ENCODE assay signal across 9 cellular contexts in genomic region chr5:148384389-148384756, GRCh38. TPM values are rescaled to one million over a fixed set of nuclear protein-coding genes. Genes with fewer than 3 reads are reported as not detected.
DNase-seq lines count a peak whose midpoint lies in the region; ATAC-seq lines count a peak whose summit lies in the region.
"Had no signal": no experiment of that assay in that cellular context is flagged by ENCODE, and none has a peak within 500 bp of the region (broad histone marks: within the 10 kb centered on the region; RNA-seq: fewer than 3 reads in every experiment).

No MANE protein-coding gene starts in this region.

- ATAC-seq in GM18873 (IDR thresholded peaks at IDR 0.05; ENCODE audit: low FRiP score, unreplicated experiment) (peak; percentile 17), HG03432 (IDR thresholded peaks at IDR 0.05; ENCODE audit: unreplicated experiment) (peak; percentile 18)
- ATAC-seq in activated naive CD4-positive, alpha-beta T cell treated with anti-CD3 and anti-CD28 coated beads, Interleukin-2, amount 50 U/mL, for 72 hours, result peak; percentile 18 to 32

- H3K4me3 ChIP-seq in iPS-11a (ENCODE audit: low read depth, low read length), result peak overlapping the region; percentile 86
- H3K4me3 ChIP-seq in skin epidermis, result peak overlapping the region; percentile 71 to 91 (median 80)

- H3K9me3 Mint-ChIP-seq in activated naive CD4-positive, alpha-beta T cell treated with anti-CD3 and anti-CD28 coated beads, Interleukin-2, amount 50 U/mL, for 72 hours, result no peaks in the 10 kb centered on the region

- peak overlapping the region; percentile 93 to 98 for H3K27ac Mint-ChIP-seq in activated naive CD4-positive, alpha-beta T cell treated with anti-CD3 and anti-CD28 coated beads, Interleukin-2, amount 50 U/mL, for 72 hours

- peaks cover 17 to 52% of the 10 kb centered on the region in 2 donors for H3K36me3 Mint-ChIP-seq in activated naive CD4-positive, alpha-beta T cell treated with anti-CD3 and anti-CD28 coated beads, Interleukin-2, amount 50 U/mL, for 72 hours

- H3K27ac ChIP-seq in skin epidermis, result peak overlapping the region; percentile 84 to 98 (median 94)

- DNase-seq in A172 (ENCODE audit: low spot score) (peak; percentile 40), NCI-H2196 treated with DMSO at 0.1 percent for 48 hours (lab: John Stamatoyannopoulos, UW; ENCODE audit: unreplicated experiment) (no peak), ecto neural progenitor cell (ENCODE audit: low spot score) (no peak)
- peak in 1 of 2 donors; percentile 16 for DNase-seq in activated naive CD4-positive, alpha-beta T cell treated with anti-CD3 and anti-CD28 coated beads, Interleukin-2, amount 50 U/mL, for 72 hours (ENCODE audit: low spot score in 2 of 2)

RNA-seq across cellular contexts. Expression of gene FBXO38, which starts 0.6 kb away (rescaled TPM):
- total RNA-seq in A172 (2014; rRNA removed; shearing (Covaris generic)), result 40.9 and 48.6 TPM in 2 replicates
- total RNA-seq in activated naive CD4-positive, alpha-beta T cell treated with anti-CD3 and anti-CD28 coated beads, Interleukin-2, amount 50 U/mL, for 72 hours, result 10 to 100 TPM; 48.7 to 60.3 TPM

RNA-seq across cellular contexts. Expression of gene SPINK9, which starts 49.0 kb away (rescaled TPM):
- total RNA-seq in A172 (2014; rRNA removed; shearing (Covaris generic)), result not detected in 2 replicates
- not detected for total RNA-seq in activated naive CD4-positive, alpha-beta T cell treated with anti-CD3 and anti-CD28 coated beads, Interleukin-2, amount 50 U/mL, for 72 hours
- total RNA-seq: lung microvascular endothelial cell had no signal
